In genomic region chr20:24782801-24783630, GRCh38 we compare ENCODE assay signal across 15 cellular contexts.
DNase-seq lines count a peak whose midpoint lies in the region; ATAC-seq, FAIRE-seq and TF ChIP-seq lines count a peak whose summit lies in the region.
"Had no signal": no experiment of that assay in that cellular context is flagged by ENCODE, and none has a peak within 500 bp of the region (broad histone marks: within the 10 kb centered on the region; RNA-seq: fewer than 3 reads in every experiment).

No MANE protein-coding gene starts in this region.

- no peak for DNase-seq in A549 (ENCODE audit: low read depth in 1 of 2, low spot score in 1 of 2)
- peak; percentile 44 to 56 for DNase-seq in Caco-2
- DNase-seq in NCI-H69 (lab: John Stamatoyannopoulos, UW): peak; percentile 47
- peak; percentile 27 for DNase-seq in glomerular visceral epithelial cell (ENCODE audit: extremely low spot score)
- no peak for DNase-seq in T-helper 2 cell treated with Interferon-gamma antibody and Interleukin-4, amounts not matched to agents 5 μg/mL and 100 μg/mL, for 36 hours (ENCODE audit: low spot score)
- no peak for DNase-seq in NCI-H2196 treated with DMSO at 0.1 percent for 48 hours (lab: John Stamatoyannopoulos, UW; ENCODE audit: unreplicated experiment)
- no peak for DNase-seq in vagina (ENCODE audit: extremely low spot score in 2 of 2)
- no peak for DNase-seq in activated CD4-positive, CD25-positive, alpha-beta regulatory T cell (lab: John Stamatoyannopoulos, UW)
- DNase-seq: CD8-positive, alpha-beta memory T cell; foreskin melanocyte; NCI-H1092; NCI-H226; RPMI8226; T1000 had no signal

- TF ChIP-seq EP300 in A549 (IDR thresholded peaks at IDR 0.05): no peak

- H3K36me3 Mint-ChIP-seq in Caco-2 (ENCODE audit: insufficient read depth, unreplicated experiment): no peaks in the 10 kb centered on the region
- H3K36me3 Mint-ChIP-seq in T-helper 2 cell treated with Interferon-gamma antibody and Interleukin-4, amounts not matched to agents 5 μg/mL and 100 μg/mL, for 36 hours (ENCODE audit: low read depth): no peaks in the 10 kb centered on the region
- H3K36me3 Mint-ChIP-seq: CD8-positive, alpha-beta memory T cell had no signal

- no peak for FAIRE-seq in A549 (lab: Jason Lieb, UNC)
- FAIRE-seq: keratinocyte had no signal

- CTCF ChIA-PET in A549 (lab: Yijun Ruan, JAX) (interaction anchor here (1.0 to 6.6 kb wide), 12 partner anchors 10 to 846 kb away, joined by 3 to 66 read pairs (median 6); no protein-coding TSS in a partner anchor), Caco-2 (lab: Charles Lee) (interaction anchor here (0.7 to 1.7 kb wide), 5 partner anchors 24 to 280 kb away, joined by 3 read pairs; no protein-coding TSS in a partner anchor)

- intact Hi-C loops in Caco-2 (cut with micrococcal nuclease; ENCODE audit: unreplicated experiment) (loop anchor here (10.0 kb wide), 2 partner anchors 278 to 478 kb away; no protein-coding TSS in a partner anchor), vagina (cut with DNase I) (no loop called here)

- POLR2A ChIA-PET in A549 (lab: Yijun Ruan, JAX): no interaction called here
- POLR2A ChIA-PET in Caco-2 (lab: Charles Lee): no interaction called here

- H3K27me3 Mint-ChIP-seq in Caco-2 (ENCODE audit: insufficient read depth, unreplicated experiment): peaks cover 3% of the 10 kb centered on the region
- H3K27me3 Mint-ChIP-seq in T-helper 2 cell treated with Interferon-gamma antibody and Interleukin-4, amounts not matched to agents 5 μg/mL and 100 μg/mL, for 36 hours (ENCODE audit: low read depth): peaks cover 15% of the 10 kb centered on the region

- TF ChIP-seq POLR2A in A549 (IDR thresholded peaks at IDR 0.05; ENCODE audit: low read length) (no peak), vagina (IDR thresholded peaks at IDR 0.05) (no peak)

- no peak overlapping the region for H3K4me3 Mint-ChIP-seq in Caco-2 (ENCODE audit: unreplicated experiment)
- no peak overlapping the region for H3K4me3 Mint-ChIP-seq in T-helper 2 cell treated with Interferon-gamma antibody and Interleukin-4, amounts not matched to agents 5 μg/mL and 100 μg/mL, for 36 hours
- H3K4me3 Mint-ChIP-seq: CD8-positive, alpha-beta memory T cell had no signal

- WGBS in A549 (ENCODE audit: missing lambda C conversion rate): 68% methylated on average over 12 of the region's 12 CpGs

- H3K4me1 ChIP-seq in A549 (no peaks in the 10 kb centered on the region), Caco-2 (no peaks in the 10 kb centered on the region), vagina (no peaks in the 10 kb centered on the region)

- no peaks in the 10 kb centered on the region for H3K4me1 Mint-ChIP-seq in Caco-2 (ENCODE audit: low read depth, unreplicated experiment)
- H3K4me1 Mint-ChIP-seq in T-helper 2 cell treated with Interferon-gamma antibody and Interleukin-4, amounts not matched to agents 5 μg/mL and 100 μg/mL, for 36 hours (ENCODE audit: low read depth): peaks cover 4% of the 10 kb centered on the region

- TF ChIP-seq CTCF in A549 (IDR thresholded peaks at IDR 0.05) (no peak; the same call in 2 of the 3 replicates), Caco-2 (IDR thresholded peaks at IDR 0.05; ENCODE audit: insufficient read depth in 1 of 2, low read depth in 1 of 2, low read length in 1 of 2, severe bottlenecking in 1 of 2, unreplicated experiment in 1 of 2) (peak; percentile 43 to 51), vagina (IDR thresholded peaks at IDR 0.05) (no peak)

- H3K4me3 ChIP-seq in A549: no peak overlapping the region
- no peak overlapping the region for H3K4me3 ChIP-seq in Caco-2 (ENCODE audit: low read depth, low read length)
- H3K4me3 ChIP-seq in vagina: no peak overlapping the region

- no peaks in the 10 kb centered on the region for H3K27me3 ChIP-seq in Caco-2 (replicated peaks; ENCODE audit: control insufficient read depth, insufficient read depth, low read length)
- H3K27me3 ChIP-seq in vagina: no peaks in the 10 kb centered on the region

- H3K9me3 Mint-ChIP-seq in Caco-2 (ENCODE audit: unreplicated experiment): no peaks in the 10 kb centered on the region
- H3K9me3 Mint-ChIP-seq in T-helper 2 cell treated with Interferon-gamma antibody and Interleukin-4, amounts not matched to agents 5 μg/mL and 100 μg/mL, for 36 hours: no peaks in the 10 kb centered on the region
- H3K9me3 Mint-ChIP-seq: CD8-positive, alpha-beta memory T cell had no signal

- H3K9me3 ChIP-seq in A549: no peaks in the 10 kb centered on the region
- no peaks in the 10 kb centered on the region for H3K9me3 ChIP-seq in Caco-2
- H3K9me3 ChIP-seq in vagina: no peaks in the 10 kb centered on the region

- peak; percentile 33 to 67; a peak in 4 of 6 replicates for ATAC-seq in A549

- no peaks in the 10 kb centered on the region for H3K36me3 ChIP-seq in Caco-2 (ENCODE audit: control insufficient read depth, insufficient read depth, low read length)
- no peaks in the 10 kb centered on the region for H3K36me3 ChIP-seq in vagina

- BruUV-seq in Caco-2 (replicated peaks; lab: Mats Ljungman, UMichigan): no TSS peak

- no peak overlapping the region for H3K27ac ChIP-seq in A549
- no peak overlapping the region for H3K27ac ChIP-seq in vagina

- no peak overlapping the region for H3K4me2 ChIP-seq in A549

- TF ChIP-seq RAD21 in A549 (conservative IDR thresholded peaks at IDR 0.05 in 1 of 2, IDR thresholded peaks at IDR 0.05 in 1 of 2): peak; percentile 31 to 46; a peak in 3 of 5 replicates

- H3K27ac Mint-ChIP-seq in Caco-2 (ENCODE audit: unreplicated experiment): no peak overlapping the region
- H3K27ac Mint-ChIP-seq in T-helper 2 cell treated with Interferon-gamma antibody and Interleukin-4, amounts not matched to agents 5 μg/mL and 100 μg/mL, for 36 hours: no peak overlapping the region

TF ChIP-seq in A549, 52 proteins besides CTCF, POLR2A, EP300 and RAD21:
- TF ChIP-seq SMC3 (IDR thresholded peaks at IDR 0.05): peak; percentile 29; the same call in 1 of the 3 replicates
- TF ChIP-seq, protein P1, sequence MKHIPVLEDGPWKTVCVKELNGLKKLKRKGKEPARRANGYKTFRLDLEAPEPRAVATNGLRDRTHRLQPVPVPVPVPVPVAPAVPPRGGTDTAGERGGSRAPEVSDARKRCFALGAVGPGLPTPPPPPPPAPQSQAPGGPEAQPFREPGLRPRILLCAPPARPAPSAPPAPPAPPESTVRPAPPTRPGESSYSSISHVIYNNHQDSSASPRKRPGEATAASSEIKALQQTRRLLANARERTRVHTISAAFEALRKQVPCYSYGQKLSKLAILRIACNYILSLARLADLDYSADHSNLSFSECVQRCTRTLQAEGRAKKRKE (CRISPR knock-in tag; IDR thresholded peaks at IDR 0.05; ENCODE audit: low read depth): no peak

Comparison
In these comparisons a context has a peak if more than half of its experiments do, and no peak if none do; other contexts are left out.
1. DNase-seq: peak in Caco-2 (2 of 2), NCI-H69 (single experiment) and glomerular visceral epithelial cell (single experiment); none in A549 (0 of 2), T-helper 2 cell treated with Interferon-gamma antibody and Interleukin-4, amounts not matched to agents 5 μg/mL and 100 μg/mL, for 36 hours (single experiment), NCI-H2196 treated with DMSO at 0.1 percent for 48 hours (single experiment), vagina (0 of 2) and activated CD4-positive, CD25-positive, alpha-beta regulatory T cell (0 of 4).
2. CTCF ChIP-seq: peak in Caco-2 (2 of 2); none in A549 (single experiment) and vagina (0 of 3).